Comparison of ENCODE assay signal across 10 cellular contexts in genomic region chr1:66353207-66353606, GRCh38.
DNase-seq lines count a peak whose midpoint lies in the region; ATAC-seq and TF ChIP-seq lines count a peak whose summit lies in the region.
"Had no signal": no experiment of that assay in that cellular context is flagged by ENCODE, and none has a peak within 500 bp of the region (broad histone marks: within the 10 kb centered on the region; RNA-seq: fewer than 3 reads in every experiment).

No MANE protein-coding gene starts in this region.

- no peak for ATAC-seq in naive B cell (ENCODE audit: low read depth in 2 of 2)
- ATAC-seq in GM19328 (IDR thresholded peaks at IDR 0.05; ENCODE audit: unreplicated experiment) = no peak

- peaks cover 20 to 48% of the 10 kb centered on the region in 2 donors for H3K36me3 Mint-ChIP-seq in naive B cell

- no peaks in the 10 kb centered on the region for H3K36me3 ChIP-seq in HUES6 (ENCODE audit: control insufficient read depth, insufficient read depth, low read length)

- peak overlapping the region; percentile 53 to 96 (median 88) for H3K27ac Mint-ChIP-seq in naive B cell

- peak; percentile 80 for DNase-seq in Ammon's horn (ENCODE audit: low spot score)
- DNase-seq in coronary artery (ENCODE audit: low spot score) = no peak
- no peak for DNase-seq in naive B cell
- no peak for DNase-seq in NCI-H2107 treated with DMSO at 0.1 percent for 48 hours (lab: John Stamatoyannopoulos, UW; ENCODE audit: unreplicated experiment)
- DNase-seq in NCI-H187 (lab: John Stamatoyannopoulos, UW) = no peak
- DNase-seq in SW480 (ENCODE audit: low spot score) = no peak
- DNase-seq: COR-L47 had no signal

- no peak for TF ChIP-seq CTCF in coronary artery (IDR thresholded peaks at IDR 0.05)

- H3K27me3 Mint-ChIP-seq in naive B cell = no peaks in the 10 kb centered on the region

- no peak overlapping the region for H3K27ac ChIP-seq in HUES6 (ENCODE audit: low read depth, low read length)
- peak overlapping the region in 1 of 2 donors; percentile 8 for H3K27ac ChIP-seq in coronary artery

- H3K4me3 ChIP-seq in HUES6 (ENCODE audit: low read depth, low read length) (peak overlapping the region; percentile 17; the same call in 1 of the 2 replicates), coronary artery (peak overlapping the region; percentile 3)
- H3K4me3 ChIP-seq: skin epidermis had no signal

- peak overlapping the region in 6 of 8 donors; percentile 5 to 78 (median 50) for H3K4me3 Mint-ChIP-seq in naive B cell

- H3K4me1 ChIP-seq in HUES6 (ENCODE audit: control insufficient read depth, insufficient read depth, low read length) = peaks cover 78% of the 10 kb centered on the region

- H3K9me3 Mint-ChIP-seq in naive B cell = no peaks in the 10 kb centered on the region

- no peaks in the 10 kb centered on the region for H3K27me3 ChIP-seq in HUES6 (ENCODE audit: control insufficient read depth, insufficient read depth, low read length)

- peaks cover 65 to 94% (median 83%) of the 10 kb centered on the region in 3 donors for H3K4me1 Mint-ChIP-seq in naive B cell

- no peak overlapping the region for H3K9ac ChIP-seq in HUES6 (ENCODE audit: low read length)

- no peaks in the 10 kb centered on the region for H3K9me3 ChIP-seq in HUES6 (ENCODE audit: control insufficient read depth, insufficient read depth, low read depth, low read length)
